8 cellular contexts compared by ENCODE assay signal in the genomic region with DNA sequence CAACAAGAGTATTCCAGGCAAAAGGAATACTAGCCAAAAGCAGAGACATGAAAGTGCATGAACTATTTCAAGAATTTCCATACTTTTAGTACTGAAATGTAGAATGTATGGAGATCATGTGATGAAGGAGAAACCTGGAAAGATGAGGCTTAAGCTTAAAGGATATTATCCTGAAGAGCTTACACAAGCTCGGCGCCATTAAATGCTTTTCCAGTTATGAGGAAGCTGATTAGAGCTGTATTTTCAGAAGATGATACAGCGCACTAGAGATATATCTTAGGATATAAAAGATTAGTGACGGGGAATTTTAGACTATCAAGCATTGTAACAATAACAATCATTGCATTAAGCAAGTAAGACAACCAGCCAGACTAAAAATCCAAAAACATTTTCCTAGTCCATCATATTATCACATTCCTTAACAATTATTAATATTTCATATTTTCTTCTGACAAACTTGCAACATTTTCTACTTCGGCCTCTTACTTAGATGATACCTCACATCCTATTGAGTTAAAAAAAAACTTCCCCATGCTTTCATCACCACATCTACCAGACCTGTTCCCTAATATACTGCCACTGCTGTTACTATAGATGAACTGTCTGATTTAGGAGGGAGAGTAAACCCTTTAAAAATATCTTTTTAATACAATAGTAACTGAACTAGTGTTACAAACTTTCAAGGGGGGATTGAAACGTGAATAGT. TPM values are rescaled to one million over a fixed set of nuclear protein-coding genes. Genes with fewer than 3 reads are reported as not detected.
A peak's percentile ranks its signal among the peaks of the same experiment; 100 is the strongest.
DNase-seq lines count a peak whose midpoint lies in the region; ATAC-seq and TF ChIP-seq lines count a peak whose summit lies in the region.

No MANE protein-coding gene starts in this region.

- POLR2A ChIA-PET in activated CD4-positive, alpha-beta T cell treated with anti-CD3 and anti-CD28 coated beads, Interleukin-2, amount 10 ng/mL, durations not matched to agents 7 days and 5 days (lab: Charles Lee) = no interaction called here

- H3K27me3 ChIP-seq in thoracic aorta (replicated peaks; ENCODE audit: insufficient read depth) = no peaks in the 10 kb centered on the region

- peak overlapping the region; percentile 94 for H3K4me3 Mint-ChIP-seq in activated CD4-positive, alpha-beta T cell treated with anti-CD3 and anti-CD28 coated beads, Interleukin-2, amount 10 ng/mL, durations not matched to agents 7 days and 5 days

- no peak for DNase-seq in activated CD4-positive, alpha-beta T cell treated with anti-CD3 and anti-CD28 coated beads, Interleukin-2, amount 10 ng/mL, durations not matched to agents 7 days and 5 days
- no peak for DNase-seq in activated CD4-positive, alpha-beta T cell treated with anti-CD3 and anti-CD28 coated beads for 48 hours
- DNase-seq in thoracic aorta (ENCODE audit: low spot score) (no peak), NCI-H1436 (lab: John Stamatoyannopoulos, UW) (no peak), NCI-H1092 treated with DMSO at 0.1 percent for 48 hours (lab: John Stamatoyannopoulos, UW) (no peak)
- no peak for DNase-seq in stimulated activated CD4-positive, alpha-beta T cell treated with anti-CD3 and anti-CD28 coated beads, Interleukin-4, amount 100 ng/mL, for 24 hours

- H3K9me3 ChIP-seq in iPS-18c (ENCODE audit: control insufficient read depth, insufficient read depth, low read length) (no peaks in the 10 kb centered on the region), thoracic aorta (no peaks in the 10 kb centered on the region)

- TF ChIP-seq CTCF in WI38 (IDR thresholded peaks at IDR 0.05; ENCODE audit: low read depth, low read length) = no peak
- TF ChIP-seq CTCF in thoracic aorta (IDR thresholded peaks at IDR 0.05) = no peak

- H3K36me3 Mint-ChIP-seq in activated CD4-positive, alpha-beta T cell treated with anti-CD3 and anti-CD28 coated beads, Interleukin-2, amount 10 ng/mL, durations not matched to agents 7 days and 5 days (ENCODE audit: low read depth) = peaks cover 47% of the 10 kb centered on the region

- H3K4me1 Mint-ChIP-seq in activated CD4-positive, alpha-beta T cell treated with anti-CD3 and anti-CD28 coated beads, Interleukin-2, amount 10 ng/mL, durations not matched to agents 7 days and 5 days = peaks cover 34% of the 10 kb centered on the region

- peaks cover 2% of the 10 kb centered on the region for H3K9me3 Mint-ChIP-seq in activated CD4-positive, alpha-beta T cell treated with anti-CD3 and anti-CD28 coated beads, Interleukin-2, amount 10 ng/mL, durations not matched to agents 7 days and 5 days

- CTCF ChIA-PET in activated CD4-positive, alpha-beta T cell treated with anti-CD3 and anti-CD28 coated beads, Interleukin-2, amount 10 ng/mL, durations not matched to agents 7 days and 5 days (lab: Charles Lee) = interaction anchor here (0.7 to 1.2 kb wide), 2 partner anchors 23 to 73 kb away, joined by 3 read pairs; no protein-coding TSS in a partner anchor

- no peak overlapping the region for H3K27ac ChIP-seq in thoracic aorta

- H3K27ac Mint-ChIP-seq in activated CD4-positive, alpha-beta T cell treated with anti-CD3 and anti-CD28 coated beads, Interleukin-2, amount 10 ng/mL, durations not matched to agents 7 days and 5 days = peak overlapping the region; percentile 99

- H3K4me1 ChIP-seq in thoracic aorta (ENCODE audit: control insufficient read depth in 1 of 2, low read depth in 2 of 2) = peaks cover 8 to 22% of the 10 kb centered on the region in 2 donors

- no peak for ATAC-seq in thoracic aorta (ENCODE audit: insufficient number of reproducible peaks, low FRiP score, low read depth)

- no peaks in the 10 kb centered on the region for H3K36me3 ChIP-seq in thoracic aorta

- H3K27me3 Mint-ChIP-seq in activated CD4-positive, alpha-beta T cell treated with anti-CD3 and anti-CD28 coated beads, Interleukin-2, amount 10 ng/mL, durations not matched to agents 7 days and 5 days = no peaks in the 10 kb centered on the region

- H3K4me3 ChIP-seq in WI38 (ENCODE audit: low read depth, low read length) (peak overlapping the region; percentile 72), iPS-18c (ENCODE audit: insufficient read depth, low read depth, low read length) (peak overlapping the region; percentile 87), thoracic aorta (peak overlapping the region; percentile 91)

RNA-seq across cellular contexts. Expression of gene FAM200B, which starts 1.3 kb away (rescaled TPM):
- 10 to 100 TPM; 15.9 to 24.3 TPM for total RNA-seq in activated CD4-positive, alpha-beta T cell treated with anti-CD3 and anti-CD28 coated beads, Interleukin-2, amount 10 ng/mL, durations not matched to agents 7 days and 5 days
- total RNA-seq in thoracic aorta = 10 to 100 TPM; 27.8 to 35.2 TPM

RNA-seq across cellular contexts. Expression of gene BST1, which starts 19.9 kb away (rescaled TPM):
- 1 to 10 TPM in 1 of 2 experiments, under 1 TPM in 1; 0.82 to 1.0 TPM for total RNA-seq in activated CD4-positive, alpha-beta T cell treated with anti-CD3 and anti-CD28 coated beads, Interleukin-2, amount 10 ng/mL, durations not matched to agents 7 days and 5 days
- total RNA-seq in thoracic aorta = 10 to 100 TPM in 1 of 2 donors, 1 to 10 TPM in 1; 9.2 to 15.7 TPM

RNA-seq across cellular contexts. Expression of gene FBXL5, which starts 27.8 kb away (rescaled TPM):
- total RNA-seq in activated CD4-positive, alpha-beta T cell treated with anti-CD3 and anti-CD28 coated beads, Interleukin-2, amount 10 ng/mL, durations not matched to agents 7 days and 5 days = 10 to 100 TPM; 34.3 to 38.6 TPM
- 100 to 1,000 TPM; 136 to 147 TPM for total RNA-seq in thoracic aorta

Comparison
In these comparisons a context has a peak if more than half of its experiments do, and no peak if none do; other contexts are left out.
1. RNA of gene BST1, which starts 19.9 kb away (total RNA-seq): 9.2 to 15.7 TPM in thoracic aorta; 0.82 to 1.0 TPM in activated CD4-positive, alpha-beta T cell treated with anti-CD3 and anti-CD28 coated beads, Interleukin-2, amount 10 ng/mL, durations not matched to agents 7 days and 5 days; every median in the first group is over 4 times any median in the second.
2. Peak in every context shown above with its lines, with median percentiles within 50 percentile points of each other: H3K4me3 ChIP-seq.